Comparison of ENCODE assay signal across 8 cellular contexts in the genomic region with DNA sequence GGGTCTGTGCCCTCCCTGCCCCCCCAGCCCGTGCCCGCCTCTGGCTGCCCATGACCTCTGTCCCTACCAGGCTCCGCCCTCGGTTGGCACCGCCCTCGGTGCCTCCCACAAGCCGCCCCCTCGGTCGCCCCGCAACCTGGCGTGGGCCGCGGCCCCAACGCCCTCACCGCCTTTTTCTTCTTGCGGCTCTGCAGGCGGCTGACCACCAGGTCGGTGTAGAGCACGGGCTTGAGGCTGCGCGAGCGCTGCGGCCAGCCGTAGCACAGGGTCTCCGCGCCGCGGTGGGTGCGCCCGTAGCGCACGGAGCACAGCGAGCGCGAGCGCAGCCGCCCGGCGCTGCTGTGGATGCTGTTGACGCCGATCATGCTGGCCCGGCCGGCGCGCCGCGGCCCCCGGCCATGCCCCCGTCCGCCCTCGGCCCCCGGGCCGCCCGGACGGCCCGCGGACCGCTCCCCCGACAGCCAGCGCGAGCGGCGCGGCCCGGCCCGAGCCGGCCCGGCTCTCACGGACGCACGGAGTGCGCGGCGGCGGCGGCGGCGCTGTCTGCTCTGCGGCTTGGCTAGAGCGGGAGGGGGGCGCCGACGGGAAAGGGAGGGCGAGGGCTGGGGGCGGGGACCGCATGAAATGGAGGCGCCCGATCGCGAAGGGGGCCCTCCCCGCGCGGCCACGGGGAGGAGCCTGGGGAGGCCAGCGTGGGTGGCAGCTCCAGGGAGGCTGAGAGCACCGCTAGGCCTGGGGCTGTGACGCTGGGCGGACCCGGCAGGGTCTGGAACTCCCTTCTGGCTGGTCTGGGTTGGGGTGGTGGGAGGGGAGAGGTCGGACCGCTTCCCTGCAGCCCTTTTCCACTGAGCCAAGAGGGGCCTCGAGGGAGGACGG. TPM values are rescaled to one million over a fixed set of nuclear protein-coding genes. Genes with fewer than 3 reads are reported as not detected.
DNase-seq lines count a peak whose midpoint lies in the region; ATAC-seq and TF ChIP-seq lines count a peak whose summit lies in the region.

No MANE protein-coding gene starts in this region.

- peak overlapping the region; percentile 100 for H3K27ac ChIP-seq in muscle layer of colon (ENCODE audit: low read depth, low read length)

- H3K27ac Mint-ChIP-seq in activated CD8-positive, alpha-beta T cell treated with anti-CD3 and anti-CD28 coated beads for 36 hours = peak overlapping the region; percentile 62

- no peaks in the 10 kb centered on the region for H3K9me3 ChIP-seq in muscle layer of colon (ENCODE audit: low read length)

- no peaks in the 10 kb centered on the region for H3K9me3 Mint-ChIP-seq in activated CD8-positive, alpha-beta T cell treated with anti-CD3 and anti-CD28 coated beads for 36 hours

- no peak for TF ChIP-seq CTCF in activated CD8-positive, alpha-beta T cell treated with anti-CD3 and anti-CD28 coated beads for 36 hours (IDR thresholded peaks at IDR 0.05)

- H3K27me3 Mint-ChIP-seq in activated CD8-positive, alpha-beta T cell treated with anti-CD3 and anti-CD28 coated beads for 36 hours = peaks cover 7% of the 10 kb centered on the region

- H3K36me3 ChIP-seq in muscle layer of colon (ENCODE audit: insufficient read depth, low read length) = peaks cover 10% of the 10 kb centered on the region

- DNase-seq in NCI-H1694 (lab: John Stamatoyannopoulos, UW) (peak; percentile 18), NCI-H1694 treated with DMSO at 0.1 percent for 48 hours (lab: John Stamatoyannopoulos, UW) (no peak), HuH-7 (ENCODE audit: low spot score) (no peak)
- peak; percentile 91 for DNase-seq in activated CD8-positive, alpha-beta T cell treated with anti-CD3 and anti-CD28 coated beads for 36 hours
- DNase-seq in effector CD8-positive, alpha-beta T cell (lab: John Stamatoyannopoulos, UW) = peak; percentile 72
- DNase-seq in stimulated activated CD8-positive, alpha-beta memory T cell treated with anti-CD3 and anti-CD28 coated beads, Interleukin-7, amount 100 ng/mL, for 4 hours (ENCODE audit: low read depth in 2 of 2) = peak; percentile 61 to 84

- peak overlapping the region; percentile 91 for H3K9ac ChIP-seq in muscle layer of colon (ENCODE audit: low read length)

- H3K4me3 ChIP-seq in muscle layer of colon (ENCODE audit: low read depth in 1 of 2, low read length in 2 of 2) = peak overlapping the region; percentile 54 to 69

- CTCF ChIA-PET in activated CD8-positive, alpha-beta T cell treated with anti-CD3 and anti-CD28 coated beads for 36 hours (lab: Charles Lee) = interaction anchor here (1.0 to 5.5 kb wide), 9 partner anchors 9 to 179 kb away, joined by 3 to 57 read pairs (median 4); partner anchors contain the start of genes CUEDC2, FBXL15, NFKB2 and PSD

- intact Hi-C loops in activated CD8-positive, alpha-beta T cell treated with anti-CD3 and anti-CD28 coated beads for 36 hours (cut with micrococcal nuclease) = no loop called here

- ATAC-seq in activated CD8-positive, alpha-beta T cell treated with anti-CD3 and anti-CD28 coated beads for 36 hours = peak; percentile 73
- ATAC-seq in HG02852 (IDR thresholded peaks at IDR 0.05; ENCODE audit: unreplicated experiment) = no peak

- H3K4me1 Mint-ChIP-seq in activated CD8-positive, alpha-beta T cell treated with anti-CD3 and anti-CD28 coated beads for 36 hours (ENCODE audit: low read depth) = peaks cover 42% of the 10 kb centered on the region

- POLR2A ChIA-PET in activated CD8-positive, alpha-beta T cell treated with anti-CD3 and anti-CD28 coated beads for 36 hours (lab: Charles Lee) = interaction anchor here (0.7 to 6.1 kb wide), 7 partner anchors 12 to 164 kb away, joined by 3 to 107 read pairs (median 5); partner anchors contain the start of genes C10orf95, FBXL15, GBF1 and NFKB2

- peaks cover 3% of the 10 kb centered on the region for H3K36me3 Mint-ChIP-seq in activated CD8-positive, alpha-beta T cell treated with anti-CD3 and anti-CD28 coated beads for 36 hours (ENCODE audit: low read depth)

- H3K4me1 ChIP-seq in muscle layer of colon (ENCODE audit: insufficient read depth, low read length) = peaks cover 44% of the 10 kb centered on the region

- H3K4me3 Mint-ChIP-seq in activated CD8-positive, alpha-beta T cell treated with anti-CD3 and anti-CD28 coated beads for 36 hours = peak overlapping the region; percentile 80

- peaks cover 6 to 47% of the 10 kb centered on the region in 2 donors for H3K27me3 ChIP-seq in muscle layer of colon (ENCODE audit: control insufficient read depth in 1 of 2, insufficient read depth in 2 of 2, low read length in 2 of 2)

RNA-seq across cellular contexts. Expression of gene PSD, which starts 9.6 kb away (rescaled TPM):
- 10 to 100 TPM in 1 of 2 experiments, 1 to 10 TPM in 1; 9.3 to 10.4 TPM for total RNA-seq in activated CD8-positive, alpha-beta T cell treated with anti-CD3 and anti-CD28 coated beads for 36 hours

RNA-seq across cellular contexts. Expression of gene FBXL15, which starts 11.7 kb away (rescaled TPM):
- 10 to 100 TPM; 14.1 to 15.7 TPM for total RNA-seq in activated CD8-positive, alpha-beta T cell treated with anti-CD3 and anti-CD28 coated beads for 36 hours

RNA-seq across cellular contexts. Expression of gene NFKB2, which starts 13.5 kb away (rescaled TPM):
- 100 to 1,000 TPM; 251 to 253 TPM for total RNA-seq in activated CD8-positive, alpha-beta T cell treated with anti-CD3 and anti-CD28 coated beads for 36 hours

RNA-seq across cellular contexts. Expression of gene CUEDC2, which starts 23.4 kb away (rescaled TPM):
- 10 to 100 TPM; 71.8 to 76.4 TPM for total RNA-seq in activated CD8-positive, alpha-beta T cell treated with anti-CD3 and anti-CD28 coated beads for 36 hours

RNA-seq across cellular contexts. Expression of gene C10orf95, which starts 42.4 kb away (rescaled TPM):
- under 1 TPM; 0.20 to 0.36 TPM for total RNA-seq in activated CD8-positive, alpha-beta T cell treated with anti-CD3 and anti-CD28 coated beads for 36 hours

Comparison
In these comparisons a context has a peak if more than half of its experiments do, and no peak if none do; other contexts are left out.
1. DNase-seq: peak in NCI-H1694 (single experiment), activated CD8-positive, alpha-beta T cell treated with anti-CD3 and anti-CD28 coated beads for 36 hours (single experiment), effector CD8-positive, alpha-beta T cell (single experiment) and stimulated activated CD8-positive, alpha-beta memory T cell treated with anti-CD3 and anti-CD28 coated beads, Interleukin-7, amount 100 ng/mL, for 4 hours (2 of 2); none in NCI-H1694 treated with DMSO at 0.1 percent for 48 hours (single experiment) and HuH-7 (single experiment).